In genomic region chr9:121122450-121123032, GRCh38 we compare ENCODE assay signal across 8 cellular contexts. TPM values are rescaled to one million over a fixed set of nuclear protein-coding genes. Genes with fewer than 3 reads are reported as not detected.
A peak's percentile ranks its signal among the peaks of the same experiment; 100 is the strongest.
DNase-seq lines count a peak whose midpoint lies in the region; ATAC-seq and TF ChIP-seq lines count a peak whose summit lies in the region.

No MANE protein-coding gene starts in this region.

- POLR2A ChIA-PET in activated CD4-positive, alpha-beta T cell treated with anti-CD3 and anti-CD28 coated beads for 36 hours (lab: Charles Lee), result interaction anchor here (1.4 to 1.5 kb wide), 2 partner anchors 47 to 277 kb away, joined by 6 read pairs; partner anchors contain the start of gene CNTRL
- POLR2A ChIA-PET in activated B cell treated with CpG ODN at 0.5 μM for 24 hours (lab: Charles Lee), result interaction anchor here (0.8 to 3.4 kb wide), 9 partner anchors 10 to 329 kb away, joined by 3 to 21 read pairs (median 9); partner anchors contain the start of genes CNTRL, FBXW2 and RAB14

- no peaks in the 10 kb centered on the region for H3K9me3 Mint-ChIP-seq in activated CD4-positive, alpha-beta T cell treated with anti-CD3 and anti-CD28 coated beads for 36 hours (ENCODE audit: low read depth)
- no peaks in the 10 kb centered on the region for H3K9me3 Mint-ChIP-seq in activated B cell treated with CpG ODN at 0.5 μM for 24 hours
- H3K9me3 Mint-ChIP-seq in stimulated activated naive CD8-positive, alpha-beta T cell treated with anti-CD3 and anti-CD28 coated beads, Interleukin-15, Interleukin-2, amounts not matched to agents 100 ng/mL and 50 ng/mL, for 24 hours, result no peaks in the 10 kb centered on the region

- no peak overlapping the region for H3K27ac ChIP-seq in iPS-18a (ENCODE audit: low read length)

- intact Hi-C loops in activated CD4-positive, alpha-beta T cell treated with anti-CD3 and anti-CD28 coated beads for 36 hours (cut with DNase I, micrococcal nuclease), result loop anchor here in 1 of 2 experiments (5.0 kb wide), 1 partner anchor 80 kb away; the partner anchor contains the start of gene RAB14
- intact Hi-C loops in activated B cell treated with CpG ODN at 0.5 μM for 24 hours (cut with micrococcal nuclease), result no loop called here

- H3K27ac Mint-ChIP-seq in activated CD4-positive, alpha-beta T cell treated with anti-CD3 and anti-CD28 coated beads for 36 hours, result peak overlapping the region; percentile 90
- H3K27ac Mint-ChIP-seq in activated B cell treated with CpG ODN at 0.5 μM for 24 hours, result peak overlapping the region; percentile 95
- peak overlapping the region; percentile 87 for H3K27ac Mint-ChIP-seq in stimulated activated naive CD8-positive, alpha-beta T cell treated with anti-CD3 and anti-CD28 coated beads, Interleukin-15, Interleukin-2, amounts not matched to agents 100 ng/mL and 50 ng/mL, for 24 hours

- CTCF ChIA-PET in activated CD4-positive, alpha-beta T cell treated with anti-CD3 and anti-CD28 coated beads for 36 hours (lab: Charles Lee), result interaction anchor here (0.8 to 2.1 kb wide), 8 partner anchors 10 to 367 kb away, joined by 3 to 11 read pairs (median 6); no protein-coding TSS in a partner anchor
- CTCF ChIA-PET in activated B cell treated with CpG ODN at 0.5 μM for 24 hours (lab: Charles Lee), result interaction anchor here (1.3 to 1.7 kb wide), 7 partner anchors 10 to 141 kb away, joined by 3 to 10 read pairs (median 4); no protein-coding TSS in a partner anchor

- H3K9ac ChIP-seq in iPS-18a (ENCODE audit: low read length), result peak overlapping the region; percentile 26

- peak overlapping the region; percentile 79 for H3K4me3 Mint-ChIP-seq in activated CD4-positive, alpha-beta T cell treated with anti-CD3 and anti-CD28 coated beads for 36 hours
- peak overlapping the region; percentile 91 for H3K4me3 Mint-ChIP-seq in activated B cell treated with CpG ODN at 0.5 μM for 24 hours
- H3K4me3 Mint-ChIP-seq in stimulated activated naive CD8-positive, alpha-beta T cell treated with anti-CD3 and anti-CD28 coated beads, Interleukin-15, Interleukin-2, amounts not matched to agents 100 ng/mL and 50 ng/mL, for 24 hours, result peak overlapping the region; percentile 81

- peaks cover 51% of the 10 kb centered on the region for H3K4me1 Mint-ChIP-seq in activated CD4-positive, alpha-beta T cell treated with anti-CD3 and anti-CD28 coated beads for 36 hours
- H3K4me1 Mint-ChIP-seq in activated B cell treated with CpG ODN at 0.5 μM for 24 hours, result peaks cover 45% of the 10 kb centered on the region
- peaks cover 59% of the 10 kb centered on the region for H3K4me1 Mint-ChIP-seq in stimulated activated naive CD8-positive, alpha-beta T cell treated with anti-CD3 and anti-CD28 coated beads, Interleukin-15, Interleukin-2, amounts not matched to agents 100 ng/mL and 50 ng/mL, for 24 hours (ENCODE audit: low read depth)

- no peak for ATAC-seq in activated CD4-positive, alpha-beta T cell treated with anti-CD3 and anti-CD28 coated beads for 36 hours
- ATAC-seq in activated B cell treated with CpG ODN at 0.5 μM for 24 hours (ENCODE audit: low read depth) (no peak), HG02884 (IDR thresholded peaks at IDR 0.05; ENCODE audit: unreplicated experiment) (no peak)

- peak; percentile 20 for DNase-seq in activated CD4-positive, alpha-beta T cell treated with anti-CD3 and anti-CD28 coated beads for 36 hours
- no peak for DNase-seq in activated CD4-positive, alpha-beta T cell treated with anti-CD3 and anti-CD28 coated beads for 1 hour
- DNase-seq in activated B cell treated with CpG ODN at 0.5 μM for 24 hours, result no peak
- DNase-seq in D341Med (ENCODE audit: low spot score), result no peak
- no peak for DNase-seq in NCI-H226

- peaks cover 3% of the 10 kb centered on the region for H3K4me1 ChIP-seq in iPS-18a (ENCODE audit: control insufficient read depth, low read depth, low read length)

- no peaks in the 10 kb centered on the region for H3K9me3 ChIP-seq in iPS-18a (ENCODE audit: control insufficient read depth, low read depth, low read length)

- H3K36me3 Mint-ChIP-seq in activated CD4-positive, alpha-beta T cell treated with anti-CD3 and anti-CD28 coated beads for 36 hours (ENCODE audit: low read depth), result peaks cover 50% of the 10 kb centered on the region
- peaks cover 57% of the 10 kb centered on the region for H3K36me3 Mint-ChIP-seq in activated B cell treated with CpG ODN at 0.5 μM for 24 hours (ENCODE audit: low read depth)
- peaks cover 57% of the 10 kb centered on the region for H3K36me3 Mint-ChIP-seq in stimulated activated naive CD8-positive, alpha-beta T cell treated with anti-CD3 and anti-CD28 coated beads, Interleukin-15, Interleukin-2, amounts not matched to agents 100 ng/mL and 50 ng/mL, for 24 hours (ENCODE audit: low read depth)

- H3K36me3 ChIP-seq in iPS-18a (ENCODE audit: control insufficient read depth, low read depth, low read length), result no peaks in the 10 kb centered on the region

- peak overlapping the region; percentile 55 for H3K4me3 ChIP-seq in iPS-18a (ENCODE audit: low read length)

- H3K27me3 Mint-ChIP-seq in activated CD4-positive, alpha-beta T cell treated with anti-CD3 and anti-CD28 coated beads for 36 hours, result no peaks in the 10 kb centered on the region
- H3K27me3 Mint-ChIP-seq in activated B cell treated with CpG ODN at 0.5 μM for 24 hours, result no peaks in the 10 kb centered on the region
- no peaks in the 10 kb centered on the region for H3K27me3 Mint-ChIP-seq in stimulated activated naive CD8-positive, alpha-beta T cell treated with anti-CD3 and anti-CD28 coated beads, Interleukin-15, Interleukin-2, amounts not matched to agents 100 ng/mL and 50 ng/mL, for 24 hours

- TF ChIP-seq CTCF in activated B cell treated with CpG ODN at 0.5 μM for 24 hours (IDR thresholded peaks at IDR 0.05), result no peak

- no peaks in the 10 kb centered on the region for H3K27me3 ChIP-seq in iPS-18a (ENCODE audit: control insufficient read depth, insufficient read depth, low read length)

RNA-seq across cellular contexts. Expression of gene CNTRL, which starts 47.8 kb away (rescaled TPM):
- 10 to 100 TPM; 64.1 to 72.2 TPM for total RNA-seq in activated CD4-positive, alpha-beta T cell treated with anti-CD3 and anti-CD28 coated beads for 36 hours
- 98.4 and 110 TPM in 2 replicates for total RNA-seq in activated B cell treated with CpG ODN at 0.5 μM for 24 hours
